Comparison of ENCODE assay signal across 8 cellular contexts in the genomic region with DNA sequence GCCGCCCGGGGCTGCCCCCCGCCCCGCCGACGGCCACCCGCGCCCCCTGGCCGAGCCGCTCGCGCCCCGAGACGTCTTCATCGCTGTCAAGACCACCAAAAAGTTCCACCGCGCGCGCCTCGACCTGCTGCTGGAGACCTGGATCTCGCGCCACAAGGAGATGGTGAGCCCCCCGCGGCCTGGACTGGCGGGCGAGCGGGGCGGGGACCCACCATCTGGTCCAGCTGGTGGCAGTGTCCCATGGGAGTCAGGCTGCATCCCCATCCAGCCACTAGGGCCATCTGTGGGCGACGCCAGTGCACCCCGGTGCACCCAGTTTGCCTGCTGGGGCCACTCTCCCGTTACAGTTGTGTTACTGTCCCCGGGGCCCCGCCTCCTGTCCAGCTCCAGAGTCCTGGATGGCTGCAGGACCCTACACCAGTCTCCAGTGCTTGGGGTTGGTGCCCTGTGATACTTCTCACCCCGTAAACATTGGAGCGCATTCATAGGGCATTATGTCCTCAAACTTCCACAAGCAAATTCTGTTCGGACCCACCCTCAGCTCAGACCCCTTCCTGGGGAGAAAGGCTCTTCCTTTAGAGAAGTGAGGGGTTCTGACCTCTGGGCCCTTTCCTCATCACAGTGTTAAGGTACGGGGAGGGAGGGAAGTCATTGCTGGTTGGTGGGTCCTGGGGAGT. TPM values are rescaled to one million over a fixed set of nuclear protein-coding genes. Genes with fewer than 3 reads are reported as not detected.
A peak's percentile ranks its signal among the peaks of the same experiment; 100 is the strongest.
DNase-seq lines count a peak whose midpoint lies in the region; ATAC-seq and TF ChIP-seq lines count a peak whose summit lies in the region.

No MANE protein-coding gene starts in this region.

- H3K27ac ChIP-seq in CD4-positive, alpha-beta T cell (ENCODE audit: low read depth, low read length): peak overlapping the region; percentile 88
- H3K27ac ChIP-seq in HEK293 (ENCODE audit: extremely low read depth, low read depth, low read length): no peak overlapping the region
- no peak overlapping the region for H3K27ac ChIP-seq in rectal smooth muscle tissue (ENCODE audit: low read depth, low read length)

- H3K36me3 ChIP-seq in HEK293 (ENCODE audit: control insufficient read depth in 2 of 2, insufficient read depth in 1 of 2, low read length in 2 of 2) (no peaks in the 10 kb centered on the region), rectal smooth muscle tissue (ENCODE audit: control insufficient read depth, insufficient read depth, low read length) (no peaks in the 10 kb centered on the region)

- H3K4me1 ChIP-seq in HEK293 (ENCODE audit: control insufficient read depth, insufficient read depth, low read length) (peaks cover 8% of the 10 kb centered on the region), rectal smooth muscle tissue (ENCODE audit: control insufficient read depth, insufficient read depth, low read length) (peaks cover 4% of the 10 kb centered on the region)

- no peak for ATAC-seq in CD4-positive, alpha-beta T cell (ENCODE audit: poor library complexity)
- no peak for ATAC-seq in GM21529 (IDR thresholded peaks at IDR 0.05; ENCODE audit: unreplicated experiment)
- no peak for ATAC-seq in GM19463 (IDR thresholded peaks at IDR 0.05; ENCODE audit: unreplicated experiment)

- no peaks in the 10 kb centered on the region for H3K27me3 ChIP-seq in CD4-positive, alpha-beta T cell (ENCODE audit: control insufficient read depth, insufficient read depth, low read length)
- peaks cover 21% of the 10 kb centered on the region for H3K27me3 ChIP-seq in rectal smooth muscle tissue (ENCODE audit: control insufficient read depth, insufficient read depth, low read length)

- POLR2A ChIA-PET in CD4-positive, alpha-beta T cell (lab: Charles Lee): interaction anchor here (0.8 to 12.9 kb wide), 4 partner anchors 8 to 47 kb away, joined by 4 to 218 read pairs (median 6); no protein-coding TSS in a partner anchor
- POLR2A ChIA-PET in HEK293 (lab: Yijun Ruan, JAX) (interaction anchor here (1.0 to 1.1 kb wide), 2 partner anchors 11 to 27 kb away, joined by 3 read pairs; no protein-coding TSS in a partner anchor), GM10248 (lab: Yijun Ruan, JAX) (no interaction called here)

- no peaks in the 10 kb centered on the region for H3K9me3 ChIP-seq in CD4-positive, alpha-beta T cell (ENCODE audit: control insufficient read depth, low read length)
- H3K9me3 ChIP-seq in HEK293 (ENCODE audit: control insufficient read depth, insufficient read depth, low read depth, low read length): no peaks in the 10 kb centered on the region

- TF ChIP-seq CTCF in CD4-positive, alpha-beta T cell (IDR thresholded peaks at IDR 0.05): no peak
- TF ChIP-seq CTCF in HEK293 (tag by site-specific recombination; IDR thresholded peaks at IDR 0.05) (no peak), WI38 (IDR thresholded peaks at IDR 0.05; ENCODE audit: low read depth, low read length) (no peak), fibroblast of villous mesenchyme (IDR thresholded peaks at IDR 0.05; ENCODE audit: insufficient read depth, low read depth, low read length) (no peak), GM10248 (IDR thresholded peaks at IDR 0.05; ENCODE audit: control extremely low read depth, extremely low read depth, low read depth, missing control alignments) (no peak)

- H3K9ac ChIP-seq in rectal smooth muscle tissue (ENCODE audit: low read length): no peak overlapping the region

- no peaks in the 10 kb centered on the region for H3K27me3 Mint-ChIP-seq in CD4-positive, alpha-beta T cell

- CTCF ChIA-PET in CD4-positive, alpha-beta T cell (lab: Charles Lee): interaction anchor here (0.6 to 1.0 kb wide), 2 partner anchors 11 to 25 kb away, joined by 3 read pairs; no protein-coding TSS in a partner anchor
- CTCF ChIA-PET in HEK293 (lab: Yijun Ruan, JAX) (interaction anchor here (1.4 kb wide), 1 partner anchor 51 kb away, joined by 4 read pairs; no protein-coding TSS in a partner anchor), GM10248 (lab: Yijun Ruan, JAX) (interaction anchor here (1.0 kb wide), 1 partner anchor 52 kb away, joined by 3 read pairs; no protein-coding TSS in a partner anchor)

- H3K4me3 ChIP-seq in HEK293 (ENCODE audit: low read depth, low read length) (peak overlapping the region; percentile 39), WI38 (ENCODE audit: low read depth, low read length) (peak overlapping the region; percentile 39), fibroblast of villous mesenchyme (ENCODE audit: low read depth, low read length) (peak overlapping the region; percentile 32), rectal smooth muscle tissue (ENCODE audit: low read length) (peak overlapping the region; percentile 81)

- H3K9me3 Mint-ChIP-seq in CD4-positive, alpha-beta T cell: no peaks in the 10 kb centered on the region

- peak overlapping the region; percentile 95 for H3K4me3 Mint-ChIP-seq in CD4-positive, alpha-beta T cell

- H3K27ac Mint-ChIP-seq in CD4-positive, alpha-beta T cell: peak overlapping the region; percentile 84

- intact Hi-C loops in CD4-positive, alpha-beta T cell (cut with DNase I, micrococcal nuclease): loop anchor here (5.0 to 10.0 kb wide), 4 partner anchors 43 to 1285 kb away; a partner anchor contains a TSS

- H3K4me1 Mint-ChIP-seq in CD4-positive, alpha-beta T cell (ENCODE audit: low read depth): peaks cover 37% of the 10 kb centered on the region

- DNase-seq in CD4-positive, alpha-beta T cell: peak in 1 of 10 experiments; percentile 28
- no peak for DNase-seq in fibroblast of villous mesenchyme (ENCODE audit: low read depth)
- DNase-seq in GM10248 (ENCODE audit: extremely low spot score): no peak

- peaks cover 30% of the 10 kb centered on the region for H3K36me3 Mint-ChIP-seq in CD4-positive, alpha-beta T cell (ENCODE audit: low read depth)

TF ChIP-seq in HEK293, 187 proteins besides CTCF, POLR2A, EP300 and RAD21 (continues in another document):
- TF ChIP-seq, protein P1, sequence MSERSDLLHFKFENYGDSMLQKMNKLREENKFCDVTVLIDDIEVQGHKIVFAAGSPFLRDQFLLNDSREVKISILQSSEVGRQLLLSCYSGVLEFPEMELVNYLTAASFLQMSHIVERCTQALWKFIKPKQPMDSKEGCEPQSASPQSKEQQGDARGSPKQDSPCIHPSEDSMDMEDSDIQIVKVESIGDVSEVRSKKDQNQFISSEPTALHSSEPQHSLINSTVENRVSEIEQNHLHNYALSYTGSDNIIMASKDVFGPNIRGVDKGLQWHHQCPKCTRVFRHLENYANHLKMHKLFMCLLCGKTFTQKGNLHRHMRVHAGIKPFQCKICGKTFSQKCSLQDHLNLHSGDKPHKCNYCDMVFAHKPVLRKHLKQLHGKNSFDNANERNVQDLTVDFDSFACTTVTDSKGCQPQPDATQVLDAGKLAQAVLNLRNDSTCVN (tag by site-specific recombination; optimal IDR thresholded peaks at IDR 0.05): peak; percentile 40
- peak; percentile 59; the same call in 1 of the 2 replicates for TF ChIP-seq ZBTB20 (tag by site-specific recombination; IDR thresholded peaks at IDR 0.05)
- no peak for TF ChIP-seq KLF9 (tag by site-specific recombination; IDR thresholded peaks at IDR 0.05; ENCODE audit: low read depth)
- TF ChIP-seq, protein P2, sequence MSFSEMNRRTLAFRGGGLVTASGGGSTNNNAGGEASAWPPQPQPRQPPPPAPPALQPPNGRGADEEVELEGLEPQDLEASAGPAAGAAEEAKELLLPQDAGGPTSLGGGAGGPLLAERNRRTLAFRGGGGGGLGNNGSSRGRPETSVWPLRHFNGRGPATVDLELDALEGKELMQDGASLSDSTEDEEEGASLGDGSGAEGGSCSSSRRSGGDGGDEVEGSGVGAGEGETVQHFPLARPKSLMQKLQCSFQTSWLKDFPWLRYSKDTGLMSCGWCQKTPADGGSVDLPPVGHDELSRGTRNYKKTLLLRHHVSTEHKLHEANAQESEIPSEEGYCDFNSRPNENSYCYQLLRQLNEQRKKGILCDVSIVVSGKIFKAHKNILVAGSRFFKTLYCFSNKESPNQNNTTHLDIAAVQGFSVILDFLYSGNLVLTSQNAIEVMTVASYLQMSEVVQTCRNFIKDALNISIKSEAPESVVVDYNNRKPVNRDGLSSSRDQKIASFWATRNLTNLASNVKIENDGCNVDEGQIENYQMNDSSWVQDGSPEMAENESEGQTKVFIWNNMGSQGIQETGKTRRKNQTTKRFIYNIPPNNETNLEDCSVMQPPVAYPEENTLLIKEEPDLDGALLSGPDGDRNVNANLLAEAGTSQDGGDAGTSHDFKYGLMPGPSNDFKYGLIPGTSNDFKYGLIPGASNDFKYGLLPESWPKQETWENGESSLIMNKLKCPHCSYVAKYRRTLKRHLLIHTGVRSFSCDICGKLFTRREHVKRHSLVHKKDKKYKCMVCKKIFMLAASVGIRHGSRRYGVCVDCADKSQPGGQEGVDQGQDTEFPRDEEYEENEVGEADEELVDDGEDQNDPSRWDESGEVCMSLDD (tag by site-specific recombination; IDR thresholded peaks at IDR 0.05): peak; percentile 51; the same call in 1 of the 2 replicates
- TF ChIP-seq GLIS2 (tag by site-specific recombination; IDR thresholded peaks at IDR 0.05): peak; percentile 70
- no peak for TF ChIP-seq PRDM1 (tag by site-specific recombination; IDR thresholded peaks at IDR 0.05)
- no peak for TF ChIP-seq FEZF1 (tag by site-specific recombination; IDR thresholded peaks at IDR 0.05)
- TF ChIP-seq, protein P3, sequence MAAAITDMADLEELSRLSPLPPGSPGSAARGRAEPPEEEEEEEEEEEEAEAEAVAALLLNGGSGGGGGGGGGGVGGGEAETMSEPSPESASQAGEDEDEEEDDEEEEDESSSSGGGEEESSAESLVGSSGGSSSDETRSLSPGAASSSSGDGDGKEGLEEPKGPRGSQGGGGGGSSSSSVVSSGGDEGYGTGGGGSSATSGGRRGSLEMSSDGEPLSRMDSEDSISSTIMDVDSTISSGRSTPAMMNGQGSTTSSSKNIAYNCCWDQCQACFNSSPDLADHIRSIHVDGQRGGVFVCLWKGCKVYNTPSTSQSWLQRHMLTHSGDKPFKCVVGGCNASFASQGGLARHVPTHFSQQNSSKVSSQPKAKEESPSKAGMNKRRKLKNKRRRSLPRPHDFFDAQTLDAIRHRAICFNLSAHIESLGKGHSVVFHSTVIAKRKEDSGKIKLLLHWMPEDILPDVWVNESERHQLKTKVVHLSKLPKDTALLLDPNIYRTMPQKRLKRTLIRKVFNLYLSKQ (tag by site-specific recombination; IDR thresholded peaks at IDR 0.05; ENCODE audit: borderline replicate concordance): no peak
- no peak for TF ChIP-seq ZNF211 (tag by site-specific recombination; IDR thresholded peaks at IDR 0.05; ENCODE audit: low read depth)
- 0 out of 2 replicates have a peak, but pooled peaks have one; percentile 14 for TF ChIP-seq BCL11A (tag by site-specific recombination; IDR thresholded peaks at IDR 0.05; ENCODE audit: low read depth)
- no peak for TF ChIP-seq ZNF37A (tag by site-specific recombination; IDR thresholded peaks at IDR 0.05)

RNA-seq across cellular contexts. Expression of a gene that starts 0.7 kb away (rescaled TPM):
- 10 to 100 TPM; 96.7 to 99.8 TPM for total RNA-seq in CD4-positive, alpha-beta T cell
- 7.4 and 10.8 TPM in 2 replicates for total RNA-seq in fibroblast of villous mesenchyme

RNA-seq across cellular contexts. Expression of a gene that starts 35.1 kb away (rescaled TPM):
- total RNA-seq in CD4-positive, alpha-beta T cell: 10 to 100 TPM; 24.1 to 24.5 TPM
- 23.3 and 27.7 TPM in 2 replicates for total RNA-seq in fibroblast of villous mesenchyme

RNA-seq across cellular contexts. Expression of a gene that starts 38.5 kb away (rescaled TPM):
- 1 to 10 TPM; 4.3 to 5.6 TPM for total RNA-seq in CD4-positive, alpha-beta T cell
- 13.2 and 13.4 TPM in 2 replicates for total RNA-seq in fibroblast of villous mesenchyme

RNA-seq across cellular contexts. Expression of a gene that starts 44.1 kb away (rescaled TPM):
- not detected for total RNA-seq in CD4-positive, alpha-beta T cell
- not detected in 2 replicates for total RNA-seq in fibroblast of villous mesenchyme
